Comparison of ENCODE assay signal across 23 cellular contexts in genomic region chr4:5568931-5569330, GRCh38.
"Had no signal": no experiment of that assay in that cellular context is flagged by ENCODE, and none has a peak within 500 bp of the region (broad histone marks: within the 10 kb centered on the region; RNA-seq: fewer than 3 reads in every experiment).

No MANE protein-coding gene starts in this region.

- H3K4me3 Mint-ChIP-seq: activated CD4-positive, alpha-beta memory T cell treated with anti-CD3 and anti-CD28 coated beads, Interleukin-2, amount 10 ng/mL, durations not matched to agents 7 days and 5 days; activated CD8-positive, alpha-beta memory T cell treated with anti-CD3 and anti-CD28 coated beads, Interleukin-2, amount 10 ng/mL, durations not matched to agents 7 days and 5 days; activated naive CD8-positive, alpha-beta T cell treated with anti-CD3 and anti-CD28 coated beads for 36 hours; dendritic cell treated with granulocyte-macrophage colony-stimulating factor and Interleukin-4, amounts not matched to agents 40 ng/mL and 50 ng/mL, for 4 days; effector memory CD8-positive, alpha-beta T cell; natural killer cell had no signal

- H3K4me2 ChIP-seq: smooth muscle cell had no signal

- H3K4me1 Mint-ChIP-seq: activated CD4-positive, alpha-beta memory T cell treated with anti-CD3 and anti-CD28 coated beads, Interleukin-2, amount 10 ng/mL, durations not matched to agents 7 days and 5 days; activated CD8-positive, alpha-beta memory T cell treated with anti-CD3 and anti-CD28 coated beads, Interleukin-2, amount 10 ng/mL, durations not matched to agents 7 days and 5 days; activated naive CD8-positive, alpha-beta T cell treated with anti-CD3 and anti-CD28 coated beads for 36 hours had no signal

- H3K9me3 Mint-ChIP-seq: activated CD4-positive, alpha-beta memory T cell treated with anti-CD3 and anti-CD28 coated beads, Interleukin-2, amount 10 ng/mL, durations not matched to agents 7 days and 5 days; activated naive CD8-positive, alpha-beta T cell treated with anti-CD3 and anti-CD28 coated beads for 36 hours; dendritic cell treated with granulocyte-macrophage colony-stimulating factor and Interleukin-4, amounts not matched to agents 40 ng/mL and 50 ng/mL, for 4 days; effector memory CD8-positive, alpha-beta T cell; natural killer cell had no signal

- H3K27me3 ChIP-seq: cardiac muscle cell, pancreas, upper lobe of left lung had no signal

- H3K4me3 ChIP-seq: cardiac muscle cell, lung, pancreas, smooth muscle cell, thoracic aorta, upper lobe of left lung had no signal

- DNase-seq: activated CD4-positive, alpha-beta memory T cell treated with anti-CD3 and anti-CD28 coated beads, Interleukin-2, amount 10 ng/mL, durations not matched to agents 7 days and 5 days; activated CD4-positive, alpha-beta T cell treated with anti-CD3 and anti-CD28 coated beads for 48 hours; activated CD4-positive, CD25-positive, alpha-beta regulatory T cell; activated CD8-positive, alpha-beta memory T cell treated with anti-CD3 and anti-CD28 coated beads, Interleukin-2, amount 10 ng/mL, durations not matched to agents 7 days and 5 days; activated naive CD8-positive, alpha-beta T cell treated with anti-CD3 and anti-CD28 coated beads for 36 hours; amniotic stem cell; effector memory CD8-positive, alpha-beta T cell; foreskin melanocyte; glutamatergic neuron; hypothalamus; islet precursor cell; left colon; natural killer cell; pancreas; stimulated activated CD4-positive, alpha-beta T cell treated with anti-CD3 and anti-CD28 coated beads, Interleukin-4, amount 100 ng/mL, for 1 hour; T1000 had no signal

- H3K36me3 ChIP-seq: cardiac muscle cell had no signal

- H3K27ac ChIP-seq: cardiac muscle cell, pancreas, thoracic aorta, upper lobe of left lung had no signal

- H3K27me3 Mint-ChIP-seq: activated CD4-positive, alpha-beta memory T cell treated with anti-CD3 and anti-CD28 coated beads, Interleukin-2, amount 10 ng/mL, durations not matched to agents 7 days and 5 days; activated CD8-positive, alpha-beta memory T cell treated with anti-CD3 and anti-CD28 coated beads, Interleukin-2, amount 10 ng/mL, durations not matched to agents 7 days and 5 days; dendritic cell treated with granulocyte-macrophage colony-stimulating factor and Interleukin-4, amounts not matched to agents 40 ng/mL and 50 ng/mL, for 4 days; effector memory CD8-positive, alpha-beta T cell had no signal

- ATAC-seq: activated CD8-positive, alpha-beta memory T cell treated with anti-CD3 and anti-CD28 coated beads, Interleukin-2, amount 10 ng/mL, durations not matched to agents 7 days and 5 days; effector memory CD8-positive, alpha-beta T cell; left colon; natural killer cell; pancreas; sciatic nerve had no signal

- H3K36me3 Mint-ChIP-seq: activated CD8-positive, alpha-beta memory T cell treated with anti-CD3 and anti-CD28 coated beads, Interleukin-2, amount 10 ng/mL, durations not matched to agents 7 days and 5 days; activated naive CD8-positive, alpha-beta T cell treated with anti-CD3 and anti-CD28 coated beads for 36 hours; natural killer cell had no signal

- H3K4me1 ChIP-seq: pancreas, upper lobe of left lung had no signal

- H3K9me3 ChIP-seq: pancreas, thoracic aorta, upper lobe of left lung had no signal

- H3K27ac Mint-ChIP-seq: activated CD4-positive, alpha-beta memory T cell treated with anti-CD3 and anti-CD28 coated beads, Interleukin-2, amount 10 ng/mL, durations not matched to agents 7 days and 5 days; activated CD8-positive, alpha-beta memory T cell treated with anti-CD3 and anti-CD28 coated beads, Interleukin-2, amount 10 ng/mL, durations not matched to agents 7 days and 5 days; activated naive CD8-positive, alpha-beta T cell treated with anti-CD3 and anti-CD28 coated beads for 36 hours; dendritic cell treated with granulocyte-macrophage colony-stimulating factor and Interleukin-4, amounts not matched to agents 40 ng/mL and 50 ng/mL, for 4 days; effector memory CD8-positive, alpha-beta T cell; natural killer cell had no signal
